ENCODE assay signal across 1 cellular context in genomic region chr1:245752551-245752950, GRCh38.
TF ChIP-seq lines count a peak whose summit lies in the region.

No MANE protein-coding gene starts in this region.

TF ChIP-seq in endothelial cell of umbilical vein, 7 proteins besides CTCF, POLR2A, EP300 and RAD21:
- TF ChIP-seq POLR2AphosphoS5 (IDR thresholded peaks at IDR 0.05; ENCODE audit: insufficient read depth, low read depth, low read length), result no peak
